11 cellular contexts compared by ENCODE assay signal in genomic region chr1:114113801-114114750, GRCh38. TPM values are rescaled to one million over a fixed set of nuclear protein-coding genes. Genes with fewer than 3 reads are reported as not detected.
A peak's percentile ranks its signal among the peaks of the same experiment; 100 is the strongest.
DNase-seq lines count a peak whose midpoint lies in the region; ATAC-seq and TF ChIP-seq lines count a peak whose summit lies in the region.
"Had no signal": no experiment of that assay in that cellular context is flagged by ENCODE, and none has a peak within 500 bp of the region (broad histone marks: within the 10 kb centered on the region; RNA-seq: fewer than 3 reads in every experiment).

No MANE protein-coding gene starts in this region.

- no peak overlapping the region for H3K27ac Mint-ChIP-seq in mesothelial cell of epicardium

- no peaks in the 10 kb centered on the region for H3K36me3 Mint-ChIP-seq in mesothelial cell of epicardium

- intact Hi-C loops in A673 (cut with micrococcal nuclease; ENCODE audit: unreplicated experiment) (no loop called here), left cardiac atrium (cut with DNase I) (no loop called here), vagina (cut with DNase I) (no loop called here)

- H3K36me3 ChIP-seq in A673 (ENCODE audit: insufficient read depth, low read length, poor library complexity, severe bottlenecking) (peaks cover 25% of the 10 kb centered on the region), vagina (no peaks in the 10 kb centered on the region)

- no peak for TF ChIP-seq POLR2A in vagina (IDR thresholded peaks at IDR 0.05)

- peak; percentile 62 to 76 for ATAC-seq in left cardiac atrium
- no peak for ATAC-seq in GM18520 (IDR thresholded peaks at IDR 0.05; ENCODE audit: unreplicated experiment)
- no peak for ATAC-seq in GM21723 (IDR thresholded peaks at IDR 0.05; ENCODE audit: unreplicated experiment)

- peaks cover 8% of the 10 kb centered on the region for H3K27me3 Mint-ChIP-seq in mesothelial cell of epicardium (ENCODE audit: low read depth)

- POLR2A ChIA-PET in A673 (lab: Charles Lee; ENCODE audit: low non-redundant PET): no interaction called here

- H3K9me3 Mint-ChIP-seq in mesothelial cell of epicardium: no peaks in the 10 kb centered on the region

- no TSS peak for BruUV-seq in A673 (replicated peaks; lab: Mats Ljungman, UMichigan)

- H3K9me3 ChIP-seq in A673 (ENCODE audit: low read depth, low read length, poor library complexity, severe bottlenecking) (no peaks in the 10 kb centered on the region), vagina (no peaks in the 10 kb centered on the region)

- H3K4me3 Mint-ChIP-seq in mesothelial cell of epicardium: no peak overlapping the region

- H3K27me3 ChIP-seq in A673 (replicated peaks; ENCODE audit: insufficient read depth, low read depth, low read length, poor library complexity): no peaks in the 10 kb centered on the region
- no peaks in the 10 kb centered on the region for H3K27me3 ChIP-seq in HL-60 (ENCODE audit: insufficient read depth, poor library complexity, severe bottlenecking)
- no peaks in the 10 kb centered on the region for H3K27me3 ChIP-seq in vagina

- H3K4me1 ChIP-seq in A673 (ENCODE audit: insufficient read depth, low read length, poor library complexity, severe bottlenecking) (peaks cover 66% of the 10 kb centered on the region), vagina (no peaks in the 10 kb centered on the region)

- peak; percentile 63 for DNase-seq in A673 (ENCODE audit: low spot score)
- DNase-seq in HL-60 (ENCODE audit: low read depth in 1 of 2, low spot score in 1 of 2): peak; percentile 80 to 82
- peak; percentile 42 for DNase-seq in SW480 (ENCODE audit: low spot score)
- no peak for DNase-seq in left cardiac atrium
- DNase-seq in mesothelial cell of epicardium (ENCODE audit: low spot score in 2 of 2, unreplicated experiment in 2 of 2): no peak
- no peak for DNase-seq in vagina (ENCODE audit: extremely low spot score in 2 of 2)
- DNase-seq: activated CD4-positive, alpha-beta T cell treated with anti-CD3 and anti-CD28 coated beads, Interleukin-2, amount 50 U/mL, for 1 hour; NCI-H2227 treated with DMSO at 0.1 percent for 48 hours had no signal

- TF ChIP-seq CTCF in A673 (conservative IDR thresholded peaks at IDR 0.05; ENCODE audit: low read depth, low read length): no peak
- no peak for TF ChIP-seq CTCF in HL-60 (IDR thresholded peaks at IDR 0.05; ENCODE audit: insufficient read depth, low read length)
- no peak for TF ChIP-seq CTCF in mesothelial cell of epicardium (IDR thresholded peaks at IDR 0.05; ENCODE audit: unreplicated experiment)
- TF ChIP-seq CTCF in vagina (IDR thresholded peaks at IDR 0.05): no peak

- CTCF ChIA-PET in A673 (lab: Charles Lee): no interaction called here

- peaks cover 7% of the 10 kb centered on the region for H3K4me1 Mint-ChIP-seq in mesothelial cell of epicardium

- peak overlapping the region; percentile 64 for H3K27ac ChIP-seq in A673 (ENCODE audit: low read depth, low read length, poor library complexity, severe bottlenecking)
- peak overlapping the region; percentile 59 for H3K27ac ChIP-seq in HL-60 (replicated peaks)
- no peak overlapping the region for H3K27ac ChIP-seq in vagina

- H3K4me3 ChIP-seq in A673 (ENCODE audit: low read depth, low read length, poor library complexity, severe bottlenecking) (no peak overlapping the region), HL-60 (replicated peaks; ENCODE audit: insufficient read depth, low read length) (no peak overlapping the region), vagina (no peak overlapping the region)

RNA-seq across cellular contexts. Expression of gene SYT6, which starts 39.6 kb away (rescaled TPM):
- total RNA-seq in A673 (2021): 66.0 and 71.9 TPM in 2 replicates
- total RNA-seq in left cardiac atrium: not detected
- 0.09 to 0.29 TPM (median 0.25 TPM) in 3 replicates for total RNA-seq in mesothelial cell of epicardium
- total RNA-seq in vagina: not detected
- total RNA-seq: kidney epithelial cell had no signal

Comparison
In these comparisons a context has a peak if more than half of its experiments do, and no peak if none do; other contexts are left out.
1. DNase-seq: peak in A673 (single experiment), HL-60 (2 of 2) and SW480 (single experiment); none in left cardiac atrium (single experiment), mesothelial cell of epicardium (0 of 2) and vagina (0 of 2).
2. ATAC-seq: peak in left cardiac atrium (2 of 2); none in GM18520 (single experiment) and GM21723 (single experiment).
3. RNA of gene SYT6, which starts 39.6 kb away (total RNA-seq): 66.0 to 71.9 TPM in A673; 0.09 to 0.29 TPM in mesothelial cell of epicardium, not detected in left cardiac atrium and not detected in vagina (single experiment); every median in the first group is over 10 times any median in the second.